8 cellular contexts compared by ENCODE assay signal in the genomic region with DNA sequence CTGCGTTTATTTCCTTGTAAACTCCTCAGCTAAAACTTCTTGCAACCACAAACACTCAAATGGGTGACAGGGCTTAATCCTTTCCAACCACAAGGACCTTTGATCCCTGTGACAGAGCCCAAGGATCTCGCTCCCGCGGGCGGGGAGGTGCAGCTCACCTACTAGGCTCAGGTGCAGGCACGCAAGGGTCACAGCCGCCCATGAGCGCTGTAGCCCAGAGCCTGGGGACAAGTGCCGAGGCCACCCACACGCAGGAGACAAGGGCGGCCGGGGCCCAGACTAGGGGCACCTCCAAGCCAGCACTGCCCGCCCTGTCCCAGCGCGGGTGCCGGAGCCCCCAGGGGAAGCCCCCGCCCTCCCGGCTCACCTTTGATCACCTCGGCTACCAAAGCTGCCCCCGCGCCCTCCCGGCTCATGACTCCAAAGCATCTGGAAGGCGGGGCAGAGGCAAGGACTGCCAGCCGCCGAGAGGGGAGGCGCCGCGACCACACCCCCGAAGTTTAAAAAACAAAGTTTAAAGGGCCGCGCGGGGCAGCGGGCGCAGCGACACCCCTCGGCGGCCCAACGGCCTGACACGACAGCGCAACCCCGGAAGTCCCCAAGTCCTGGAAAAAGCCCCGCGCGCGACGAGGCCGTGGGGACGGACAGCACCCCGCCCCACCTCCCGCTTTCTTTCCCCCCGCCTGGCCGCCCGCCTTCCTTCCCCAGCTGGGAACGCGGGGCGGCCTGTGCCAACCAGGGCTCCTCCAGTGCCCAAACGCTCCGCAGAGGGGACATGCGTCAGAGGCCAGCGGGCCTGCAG. TPM values are rescaled to one million over a fixed set of nuclear protein-coding genes. Genes with fewer than 3 reads are reported as not detected.
DNase-seq lines count a peak whose midpoint lies in the region; ATAC-seq, FAIRE-seq and TF ChIP-seq lines count a peak whose summit lies in the region.

No MANE protein-coding gene starts in this region.

- H3K4me2 ChIP-seq in Karpas-422 (ENCODE audit: low read depth, low read length, poor library complexity, severe bottlenecking), result peak overlapping the region; percentile 91
- peak overlapping the region; percentile 90 for H3K4me2 ChIP-seq in keratinocyte (ENCODE audit: control insufficient read depth, extremely low read depth, insufficient read depth, low read depth, low read length)

- TF ChIP-seq CTCF in keratinocyte (optimal IDR thresholded peaks at IDR 0.05 in 1 of 3, IDR thresholded peaks at IDR 0.05 in 1 of 3, conservative IDR thresholded peaks at IDR 0.05 in 1 of 3; ENCODE audit: extremely low read depth in 1 of 3, insufficient read depth in 2 of 3, low read length in 3 of 3), result peak in 2 of 3 experiments; percentile 55 to 65

- ATAC-seq in GM21619 (IDR thresholded peaks at IDR 0.05; ENCODE audit: unreplicated experiment), result peak; percentile 87
- ATAC-seq in activated CD4-positive, CD25-positive, alpha-beta regulatory T cell treated with anti-CD3 and anti-CD28 coated beads, Interleukin-2, amount 50 U/mL, for 24 hours, result peak; percentile 80 to 82

- no peaks in the 10 kb centered on the region for H3K27me3 ChIP-seq in Karpas-422 (ENCODE audit: low read length)
- no peaks in the 10 kb centered on the region for H3K27me3 ChIP-seq in keratinocyte (ENCODE audit: control insufficient read depth, extremely low read depth, insufficient read depth, low read length)

- H2AFZ ChIP-seq in Karpas-422 (ENCODE audit: low read length) (peak overlapping the region; percentile 97), keratinocyte (ENCODE audit: control insufficient read depth, low read length) (peak overlapping the region; percentile 78)

- H3K27ac ChIP-seq in Karpas-422 (ENCODE audit: low read length) (no peak overlapping the region), caudate nucleus (ENCODE audit: low read depth, low read length) (peak overlapping the region; percentile 97), keratinocyte (ENCODE audit: control insufficient read depth, insufficient read depth, low read length) (peak overlapping the region; percentile 12)

- H3K36me3 ChIP-seq in Karpas-422 (ENCODE audit: insufficient read depth, low read length) (no peaks in the 10 kb centered on the region), keratinocyte (ENCODE audit: control insufficient read depth in 2 of 2, extremely low read depth in 1 of 2, insufficient read depth in 2 of 2, low read length in 2 of 2) (no peaks in the 10 kb centered on the region)

- H3K4me3 ChIP-seq in Karpas-422 (ENCODE audit: low read length), result peak overlapping the region; percentile 73
- peak overlapping the region; percentile 50 to 84 (median 74) for H3K4me3 ChIP-seq in keratinocyte (ENCODE audit: control insufficient read depth in 2 of 3, extremely low read depth in 1 of 3, insufficient read depth in 2 of 3, low read depth in 1 of 3, low read length in 3 of 3)

- FAIRE-seq in keratinocyte (lab: Jason Lieb, UNC), result no peak

- H4K20me1 ChIP-seq in Karpas-422 (ENCODE audit: insufficient read depth, low read depth, low read length) (no peaks in the 10 kb centered on the region), keratinocyte (ENCODE audit: control insufficient read depth, extremely low read depth, insufficient read depth, low read length) (no peaks in the 10 kb centered on the region)

- dilution Hi-C loops in keratinocyte (cut with MboI; ENCODE audit: extremely low pct_ligation_motif_present, low sequenced_read_pairs), result no loop called here

- H3K9me1 ChIP-seq in keratinocyte (ENCODE audit: control insufficient read depth, extremely low read depth, insufficient read depth, low read length), result no peaks in the 10 kb centered on the region

- H3K9me3 ChIP-seq in Karpas-422 (ENCODE audit: low read length) (no peaks in the 10 kb centered on the region), keratinocyte (ENCODE audit: control insufficient read depth, low read depth, low read length) (no peaks in the 10 kb centered on the region)

- H3K9ac ChIP-seq in Karpas-422 (ENCODE audit: low read length) (peak overlapping the region; percentile 81), keratinocyte (ENCODE audit: control insufficient read depth, extremely low read depth, insufficient read depth, low read length) (peak overlapping the region; percentile 76)

- DNase-seq in ELR (ENCODE audit: low read depth), result peak; percentile 72
- DNase-seq in Karpas-422, result peak; percentile 87
- DNase-seq in caudate nucleus (lab: John Stamatoyannopoulos, UW), result peak in 59 of 61 donors; percentile 24 to 89 (median 71)
- DNase-seq in keratinocyte (ENCODE audit: low read depth, low spot score), result no peak
- DNase-seq in stimulated activated CD4-positive, alpha-beta T cell treated with anti-CD3 and anti-CD28 coated beads, Interleukin-12 subunit alpha, Interleukin-12 subunit beta, amount 100 ng/mL, for 48 hours (ENCODE audit: low read depth in 2 of 3, low spot score in 1 of 3), result peak; percentile 42 to 65 (median 56)
- no peak for DNase-seq in NCI-H526 treated with DMSO at 0.1 percent for 48 hours (lab: John Stamatoyannopoulos, UW)

- H3K4me1 ChIP-seq in Karpas-422 (ENCODE audit: low read length), result peaks cover 13% of the 10 kb centered on the region
- peaks cover 14% of the 10 kb centered on the region for H3K4me1 ChIP-seq in keratinocyte (ENCODE audit: control insufficient read depth, extremely low read depth, insufficient read depth, low read length)

- no peaks in the 10 kb centered on the region for H3K9me2 ChIP-seq in Karpas-422 (replicated peaks; ENCODE audit: insufficient read depth, low read length)

- H3K79me2 ChIP-seq in Karpas-422 (ENCODE audit: low read length) (no peaks in the 10 kb centered on the region), keratinocyte (ENCODE audit: control insufficient read depth, insufficient read depth, low read length) (no peaks in the 10 kb centered on the region)

RNA-seq across cellular contexts. Expression of a gene that starts 53.0 kb away (rescaled TPM):
- total RNA-seq in Karpas-422 (2014; rRNA removed; shearing (Covaris generic); ENCODE audit: low replicate concordance), result 0.11 and 1.3 TPM in 2 replicates
- 4.5 to 9.3 TPM (median 7.5 TPM) in 3 replicates for polyA plus RNA-seq in keratinocyte
- 2.7 TPM for polyA plus RNA-seq in keratinocyte (2011; ENCODE audit: low read depth)
- polyA plus RNA-seq in keratinocyte (2011; cell fraction: cytosol; rRNA removed), result 5.5 and 8.7 TPM in 2 replicates
- polyA plus RNA-seq in keratinocyte (2011; cell fraction: nucleus; rRNA removed), result 10.3 and 11.9 TPM in 2 replicates
- 3.5 and 7.3 TPM in 2 replicates for polyA plus RNA-seq in keratinocyte (2012; ENCODE audit: low replicate concordance)
- 7.5 to 21.1 TPM (median 8.2 TPM) in 3 replicates for polyA minus RNA-seq in keratinocyte
- polyA minus RNA-seq in keratinocyte (2011; cell fraction: cytosol; rRNA and poly(A)+ RNA removed), result 8.2 TPM
- polyA minus RNA-seq in keratinocyte (2011; cell fraction: nucleus; rRNA and poly(A)+ RNA removed), result 7.9 and 13.1 TPM in 2 replicates

Comparison
In these comparisons a context has a peak if more than half of its experiments do, and no peak if none do; other contexts are left out.
1. DNase-seq: peak in ELR (single experiment), Karpas-422 (single experiment), caudate nucleus (59 of 61) and stimulated activated CD4-positive, alpha-beta T cell treated with anti-CD3 and anti-CD28 coated beads, Interleukin-12 subunit alpha, Interleukin-12 subunit beta, amount 100 ng/mL, for 48 hours (3 of 3); none in keratinocyte (single experiment) and NCI-H526 treated with DMSO at 0.1 percent for 48 hours (single experiment).